8 cellular contexts compared by ENCODE assay signal in genomic region chr1:163069142-163069541, GRCh38. TPM values are rescaled to one million over a fixed set of nuclear protein-coding genes. Genes with fewer than 3 reads are reported as not detected.
DNase-seq lines count a peak whose midpoint lies in the region; ATAC-seq, FAIRE-seq and TF ChIP-seq lines count a peak whose summit lies in the region.

Gene RGS4, plus strand, starts transcription at chr1:163069361. Its CDS starts 124 bp downstream, at chr1:163069485.

- POLR2A ChIA-PET in HEK293 (lab: Yijun Ruan, JAX), result interaction anchor here (0.9 to 1.1 kb wide), 2 partner anchors 14 to 253 kb away, joined by 3 read pairs; partner anchors contain the start of gene NUF2

- no peak for FAIRE-seq in frontal cortex (lab: Jason Lieb, UNC)

- CTCF ChIA-PET in HEK293 (lab: Yijun Ruan, JAX), result interaction anchor here (0.6 to 4.8 kb wide), 45 partner anchors 9 to 467 kb away, joined by 3 to 61 read pairs (median 4); partner anchors contain the start of gene CCDC190

- DNase-seq in SK-N-DZ (ENCODE audit: low spot score) (peak; percentile 97), frontal cortex (ENCODE audit: low spot score in 2 of 2) (peak; percentile 1 to 36), nucleus accumbens (lab: John Stamatoyannopoulos, UW) (peak in 36 of 56 donors; percentile 2 to 76 (median 36)), GM13976 (ENCODE audit: low spot score) (no peak), GM19238 (ENCODE audit: insufficient read length, low spot score) (no peak)

- H3K36me3 ChIP-seq in HEK293 (ENCODE audit: control insufficient read depth in 2 of 2, insufficient read depth in 1 of 2, low read length in 2 of 2), result no peaks in the 10 kb centered on the region

- peak; percentile 76; the same call in 1 of the 2 replicates for TF ChIP-seq CTCF in HEK293 (tag by site-specific recombination; IDR thresholded peaks at IDR 0.05)
- TF ChIP-seq CTCF in GM13976 (IDR thresholded peaks at IDR 0.05; ENCODE audit: borderline replicate concordance, control extremely low read depth, extremely low read depth, insufficient read depth, missing control alignments), result no peak

- H3K4me3 ChIP-seq in HEK293 (ENCODE audit: low read depth, low read length), result peak within 1 kb of the TSS; percentile 8

- no peaks in the 10 kb centered on the region for H3K9me3 ChIP-seq in HEK293 (ENCODE audit: control insufficient read depth, insufficient read depth, low read depth, low read length)

- H3K4me1 ChIP-seq in HEK293 (ENCODE audit: control insufficient read depth, insufficient read depth, low read length), result no peaks in the 10 kb centered on the region

- H3K27ac ChIP-seq in HEK293 (ENCODE audit: extremely low read depth, low read depth, low read length), result no peak within 1 kb of the TSS

- in situ Hi-C loops in GM13976 (cut with MboI; ENCODE audit: low sequenced_read_pairs, unreplicated experiment), result loop anchor here (25.0 kb wide), 1 partner anchor 243 kb away; the partner anchor contains the start of gene NUF2

- ATAC-seq in HG03457 (IDR thresholded peaks at IDR 0.05; ENCODE audit: unreplicated experiment), result no peak
- no peak for ATAC-seq in GM21423 (IDR thresholded peaks at IDR 0.05; ENCODE audit: unreplicated experiment)

TF ChIP-seq in HEK293, 187 proteins besides CTCF, POLR2A, EP300 and RAD21:
- no peak for TF ChIP-seq ZNF324 (tag by site-specific recombination; IDR thresholded peaks at IDR 0.05)
- peak; percentile 47; the same call in 1 of the 2 replicates for TF ChIP-seq ZBTB17 (tag by site-specific recombination; IDR thresholded peaks at IDR 0.05)
- TF ChIP-seq ZNF629 (tag by site-specific recombination; IDR thresholded peaks at IDR 0.05), result no peak
- TF ChIP-seq, protein P1, sequence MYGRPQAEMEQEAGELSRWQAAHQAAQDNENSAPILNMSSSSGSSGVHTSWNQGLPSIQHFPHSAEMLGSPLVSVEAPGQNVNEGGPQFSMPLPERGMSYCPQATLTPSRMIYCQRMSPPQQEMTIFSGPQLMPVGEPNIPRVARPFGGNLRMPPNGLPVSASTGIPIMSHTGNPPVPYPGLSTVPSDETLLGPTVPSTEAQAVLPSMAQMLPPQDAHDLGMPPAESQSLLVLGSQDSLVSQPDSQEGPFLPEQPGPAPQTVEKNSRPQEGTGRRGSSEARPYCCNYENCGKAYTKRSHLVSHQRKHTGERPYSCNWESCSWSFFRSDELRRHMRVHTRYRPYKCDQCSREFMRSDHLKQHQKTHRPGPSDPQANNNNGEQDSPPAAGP (tag by site-specific recombination; IDR thresholded peaks at IDR 0.05), result no peak
- no peak for TF ChIP-seq ZNF670 (tag by site-specific recombination; IDR thresholded peaks at IDR 0.05; ENCODE audit: low read depth)
- TF ChIP-seq ZNF350 (tag by site-specific recombination; IDR thresholded peaks at IDR 0.05), result peak; percentile 49; the same call in 1 of the 2 replicates
- TF ChIP-seq ZNF747 (tag by site-specific recombination; IDR thresholded peaks at IDR 0.05), result no peak
- no peak for TF ChIP-seq ZNF549 (tag by site-specific recombination; IDR thresholded peaks at IDR 0.05)
- no peak for TF ChIP-seq GLI4 (tag by site-specific recombination; IDR thresholded peaks at IDR 0.05)
- no peak for TF ChIP-seq SP2 (tag by site-specific recombination; IDR thresholded peaks at IDR 0.05)
- peak; percentile 44 for TF ChIP-seq ZNF654 (tag by site-specific recombination; IDR thresholded peaks at IDR 0.05; ENCODE audit: low read depth)
- TF ChIP-seq ZFP3 (tag by site-specific recombination; IDR thresholded peaks at IDR 0.05; ENCODE audit: low read depth), result no peak
- TF ChIP-seq ZNF501 (tag by site-specific recombination; IDR thresholded peaks at IDR 0.05), result no peak
- TF ChIP-seq ZNF394 (tag by site-specific recombination; IDR thresholded peaks at IDR 0.05; ENCODE audit: borderline replicate concordance), result peak; percentile 55
- TF ChIP-seq ZNF48 (tag by site-specific recombination; IDR thresholded peaks at IDR 0.05), result no peak
- TF ChIP-seq ZFP41 (tag by site-specific recombination; IDR thresholded peaks at IDR 0.05; ENCODE audit: borderline replicate concordance), result no peak

RNA-seq across cellular contexts. Expression of gene RGS4, which starts in this region (rescaled TPM):
- polyA plus RNA-seq in SK-N-DZ (2014; cell fraction: cytosol; rRNA removed), result 411 and 504 TPM in 2 replicates
- polyA plus RNA-seq in SK-N-DZ (2014; cell fraction: nucleus; rRNA removed), result 138 and 224 TPM in 2 replicates
- total RNA-seq in frontal cortex, result 7.3 TPM

Comparison
In these comparisons a context has a peak if more than half of its experiments do, and no peak if none do; other contexts are left out.
1. DNase-seq: peak in SK-N-DZ (single experiment), frontal cortex (2 of 2) and nucleus accumbens (36 of 56); none in GM13976 (single experiment) and GM19238 (single experiment).